ENCODE assay signal across 8 cellular contexts in the genomic region with DNA sequence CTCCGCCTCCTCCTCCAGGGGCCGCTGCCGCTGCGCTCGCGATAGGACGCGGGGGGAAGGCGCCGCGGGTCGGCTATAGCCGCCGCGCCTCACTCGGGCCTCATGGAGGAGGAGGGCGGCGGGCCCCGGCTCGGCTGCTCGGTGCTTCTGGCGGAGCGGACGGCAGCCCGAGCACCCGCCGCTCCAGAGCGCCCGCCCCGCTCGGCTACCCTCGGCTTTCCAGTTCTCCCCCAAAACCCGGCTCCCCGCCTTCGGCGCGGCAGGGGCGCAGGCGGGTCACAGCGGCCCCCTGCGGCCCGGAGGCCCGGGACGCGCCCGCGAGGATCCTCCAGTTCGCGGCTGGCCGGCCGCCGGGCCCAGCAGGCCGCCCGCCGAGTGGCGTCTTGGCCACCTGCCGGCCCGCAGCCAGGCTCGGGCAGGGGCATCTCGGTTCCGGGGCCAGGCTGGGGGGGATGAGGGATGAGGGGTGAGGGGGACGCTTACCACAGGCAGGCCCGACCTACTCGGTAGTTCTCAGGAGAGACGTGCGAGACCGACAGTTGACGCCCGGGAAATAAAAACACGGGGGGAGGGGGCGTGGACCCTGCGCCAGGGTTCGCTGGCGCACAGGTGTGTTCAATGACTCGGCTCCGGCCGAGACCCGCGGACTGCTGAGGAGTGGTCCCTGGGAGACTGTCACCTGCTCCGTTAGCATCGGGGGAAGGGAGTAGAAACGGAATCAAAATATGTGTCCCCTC. TPM values are rescaled to one million over a fixed set of nuclear protein-coding genes. Genes with fewer than 3 reads are reported as not detected.
A peak's percentile ranks its signal among the peaks of the same experiment; 100 is the strongest.
DNase-seq lines count a peak whose midpoint lies in the region; ATAC-seq and TF ChIP-seq lines count a peak whose summit lies in the region.

A gene with protein sequence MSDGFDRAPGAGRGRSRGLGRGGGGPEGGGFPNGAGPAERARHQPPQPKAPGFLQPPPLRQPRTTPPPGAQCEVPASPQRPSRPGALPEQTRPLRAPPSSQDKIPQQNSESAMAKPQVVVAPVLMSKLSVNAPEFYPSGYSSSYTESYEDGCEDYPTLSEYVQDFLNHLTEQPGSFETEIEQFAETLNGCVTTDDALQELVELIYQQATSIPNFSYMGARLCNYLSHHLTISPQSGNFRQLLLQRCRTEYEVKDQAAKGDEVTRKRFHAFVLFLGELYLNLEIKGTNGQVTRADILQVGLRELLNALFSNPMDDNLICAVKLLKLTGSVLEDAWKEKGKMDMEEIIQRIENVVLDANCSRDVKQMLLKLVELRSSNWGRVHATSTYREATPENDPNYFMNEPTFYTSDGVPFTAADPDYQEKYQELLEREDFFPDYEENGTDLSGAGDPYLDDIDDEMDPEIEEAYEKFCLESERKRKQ (minus strand): TSS at position 221 of the 737 bp plus-strand sequence. CDS start 231 bp downstream, outside the sequence.

- DNase-seq in AG08396 (ENCODE audit: low spot score) = peak; percentile 93
- DNase-seq in NCI-H2227 (lab: John Stamatoyannopoulos, UW; ENCODE audit: unreplicated experiment) = peak; percentile 96
- peak; percentile 90 for DNase-seq in activated B cell treated with CpG ODN at 0.5 μM for 24 hours
- peak in 59 of 61 donors; percentile 4 to 91 (median 76) for DNase-seq in caudate nucleus (lab: John Stamatoyannopoulos, UW)
- DNase-seq in islet precursor cell = peak; percentile 93
- DNase-seq in stimulated activated CD4-positive, alpha-beta T cell treated with anti-CD3 and anti-CD28 coated beads, Interleukin-12 subunit alpha, Interleukin-12 subunit beta, amount 100 ng/mL, for 48 hours (ENCODE audit: low read depth in 2 of 3, low spot score in 1 of 3) = peak; percentile 60 to 68 (median 65)

- intact Hi-C loops in activated B cell treated with CpG ODN at 0.5 μM for 24 hours (cut with micrococcal nuclease) = loop anchor here (1.0 to 5.0 kb wide), 11 partner anchors 42 to 1653 kb away; a partner anchor contains a TSS

- peaks cover 21% of the 10 kb centered on the region for H3K4me1 Mint-ChIP-seq in activated B cell treated with CpG ODN at 0.5 μM for 24 hours

- peak within 1 kb of the TSS; percentile 78 for H3K27ac ChIP-seq in caudate nucleus (ENCODE audit: low read depth, low read length)

- no peaks in the 10 kb centered on the region for H3K9me3 Mint-ChIP-seq in activated B cell treated with CpG ODN at 0.5 μM for 24 hours

- POLR2A ChIA-PET in activated B cell treated with CpG ODN at 0.5 μM for 24 hours (lab: Charles Lee) = interaction anchor here (0.6 to 4.4 kb wide), 7 partner anchors 42 to 608 kb away, joined by 3 to 59 read pairs (median 9); a partner anchor contains a TSS

- CTCF ChIA-PET in activated B cell treated with CpG ODN at 0.5 μM for 24 hours (lab: Charles Lee) = interaction anchor here (0.7 to 3.3 kb wide), 2 partner anchors 46 to 73 kb away, joined by 3 to 19 read pairs; a partner anchor contains a TSS

- no peaks in the 10 kb centered on the region for H3K27me3 Mint-ChIP-seq in activated B cell treated with CpG ODN at 0.5 μM for 24 hours

- H3K36me3 Mint-ChIP-seq in activated B cell treated with CpG ODN at 0.5 μM for 24 hours (ENCODE audit: low read depth) = peaks cover 8% of the 10 kb centered on the region

- peak within 1 kb of the TSS; percentile 94 for H3K27ac Mint-ChIP-seq in activated B cell treated with CpG ODN at 0.5 μM for 24 hours

- peak within 1 kb of the TSS; percentile 89 for H3K4me3 Mint-ChIP-seq in activated B cell treated with CpG ODN at 0.5 μM for 24 hours

- peak; percentile 41 for TF ChIP-seq CTCF in activated B cell treated with CpG ODN at 0.5 μM for 24 hours (IDR thresholded peaks at IDR 0.05)

- ATAC-seq in GM18867 (IDR thresholded peaks at IDR 0.05; ENCODE audit: unreplicated experiment) (peak; percentile 74), HG03097 (IDR thresholded peaks at IDR 0.05; ENCODE audit: low FRiP score, unreplicated experiment) (peak; percentile 95), activated B cell treated with CpG ODN at 0.5 μM for 24 hours (ENCODE audit: low read depth) (peak; percentile 93)

RNA-seq across cellular contexts. Expression of the gene that starts here (rescaled TPM):
- total RNA-seq in activated B cell treated with CpG ODN at 0.5 μM for 24 hours = 35.1 and 38.3 TPM in 2 replicates

Comparison
In these comparisons a context has a peak if more than half of its experiments do, and no peak if none do; other contexts are left out.
1. Peak in every context shown above with its lines: DNase-seq, ATAC-seq and H3K27ac ChIP-seq.